In the genomic region with DNA sequence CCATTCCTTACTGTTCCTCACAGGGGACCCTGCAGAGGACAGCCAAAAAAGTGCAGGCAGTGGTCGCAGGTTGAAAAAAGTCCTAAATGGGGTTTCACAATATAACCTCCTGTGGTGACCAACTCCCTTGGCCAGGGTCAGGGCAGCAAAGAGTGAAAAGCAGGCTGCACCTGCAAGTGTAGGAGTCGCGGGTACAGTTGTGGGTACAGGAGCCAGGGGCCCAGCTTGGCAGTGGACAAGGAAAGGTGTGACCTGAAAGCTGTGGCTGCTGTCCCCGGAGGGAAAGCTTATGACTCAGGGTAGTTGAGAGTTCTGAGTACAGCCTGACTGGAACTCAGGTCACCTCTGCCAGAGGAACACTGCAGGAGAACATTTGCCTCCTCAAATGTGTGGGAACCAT, we compare ENCODE assay signal across 20 cellular contexts.
"Had no signal": no experiment of that assay in that cellular context is flagged by ENCODE, and none has a peak within 500 bp of the region (broad histone marks: within the 10 kb centered on the region; RNA-seq: fewer than 3 reads in every experiment).

No MANE protein-coding gene starts in this region.

- H3K27ac ChIP-seq: HL-60, KMS-11 had no signal

- ATAC-seq: K562 had no signal

- DNase-seq: MV-4-11, NCI-H1048, NCI-H1105, NCI-H1417, NCI-H146, NCI-H1694 treated with DMSO at 0.1 percent for 48 hours, NCI-H1930, NCI-H2081, NCI-H2107, NCI-H2227 treated with DMSO at 0.1 percent for 48 hours, NCI-H524, NCI-H526 treated with DMSO at 0.1 percent for 48 hours, NCI-H748 treated with DMSO at 0.1 percent for 48 hours, RPMI8226, SHP77, SK-N-SH, SW 1271 had no signal

- H3K4me2 ChIP-seq: KMS-11, SK-N-SH had no signal

- H3K9ac ChIP-seq: KMS-11, SK-N-SH had no signal

- H3K9me3 ChIP-seq: SK-N-SH had no signal

- H3K4me3 ChIP-seq: K562 had no signal
